ENCODE assay signal across 1 cellular context in the genomic region with DNA sequence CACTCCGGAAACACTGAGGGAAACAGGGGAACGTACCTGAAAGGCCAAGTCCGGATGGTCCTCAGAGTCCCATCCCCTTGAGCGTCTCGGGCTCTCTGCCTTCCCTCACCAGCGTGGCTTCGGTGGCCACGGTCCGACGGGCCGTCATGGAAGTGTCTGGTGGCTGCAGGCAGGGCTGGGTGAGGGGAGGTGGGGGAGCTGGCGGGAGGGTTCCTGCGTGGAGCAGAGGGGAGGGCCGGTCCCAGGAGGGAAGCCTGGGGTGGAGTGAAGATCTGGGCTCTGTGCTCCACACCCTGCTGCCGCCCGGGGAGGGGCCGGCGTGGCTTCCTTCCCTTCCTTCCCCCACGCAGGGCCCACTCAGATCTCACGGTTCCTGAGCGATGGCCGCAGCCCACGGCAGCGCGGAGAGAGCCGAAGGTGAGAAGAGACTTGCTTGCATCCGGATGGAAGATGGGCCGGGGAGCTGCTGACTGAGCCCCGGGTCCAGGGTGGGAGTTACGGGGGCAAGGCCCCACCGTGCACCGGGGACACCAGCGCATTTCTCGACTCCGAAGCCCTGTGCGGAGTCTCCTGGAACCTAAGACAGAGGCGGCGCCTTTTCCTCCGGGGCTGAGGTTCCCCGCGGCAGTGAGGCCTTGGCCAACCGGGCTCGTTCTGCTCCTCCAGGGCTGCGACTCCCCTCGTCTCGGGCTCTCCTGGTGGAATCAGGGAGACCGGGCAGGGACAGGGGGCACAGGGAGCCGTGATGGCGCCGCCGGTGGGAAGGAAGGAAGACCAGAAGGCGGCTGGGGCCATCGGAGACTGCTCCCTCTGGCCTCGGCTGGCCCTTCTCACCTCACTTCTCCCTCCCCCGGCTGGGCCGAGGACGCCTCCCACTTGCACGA.
TF ChIP-seq lines count a peak whose summit lies in the region.

No MANE protein-coding gene starts in this region.

TF ChIP-seq in GM23338, 12 proteins besides CTCF, POLR2A, EP300 and RAD21 (continued from another document):
- TF ChIP-seq, protein P1, sequence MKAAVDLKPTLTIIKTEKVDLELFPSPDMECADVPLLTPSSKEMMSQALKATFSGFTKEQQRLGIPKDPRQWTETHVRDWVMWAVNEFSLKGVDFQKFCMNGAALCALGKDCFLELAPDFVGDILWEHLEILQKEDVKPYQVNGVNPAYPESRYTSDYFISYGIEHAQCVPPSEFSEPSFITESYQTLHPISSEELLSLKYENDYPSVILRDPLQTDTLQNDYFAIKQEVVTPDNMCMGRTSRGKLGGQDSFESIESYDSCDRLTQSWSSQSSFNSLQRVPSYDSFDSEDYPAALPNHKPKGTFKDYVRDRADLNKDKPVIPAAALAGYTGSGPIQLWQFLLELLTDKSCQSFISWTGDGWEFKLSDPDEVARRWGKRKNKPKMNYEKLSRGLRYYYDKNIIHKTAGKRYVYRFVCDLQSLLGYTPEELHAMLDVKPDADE (IDR thresholded peaks at IDR 0.05): no peak
- TF ChIP-seq NANOG (IDR thresholded peaks at IDR 0.05; ENCODE audit: borderline replicate concordance) (no peak), STAT1 (IDR thresholded peaks at IDR 0.05; ENCODE audit: unreplicated experiment) (no peak), CREB1 (CRISPR knock-in tag; IDR thresholded peaks at IDR 0.05; ENCODE audit: low read depth) (no peak)
